Comparison of ENCODE assay signal across 8 cellular contexts in genomic region chr4:145808021-145808650, GRCh38.
DNase-seq lines count a peak whose midpoint lies in the region; ATAC-seq and TF ChIP-seq lines count a peak whose summit lies in the region.

No MANE protein-coding gene starts in this region.

- no peak overlapping the region for H4K91ac ChIP-seq in neuronal stem cell (ENCODE audit: low read depth, low read length, poor library complexity)

- peaks cover 3 to 9% of the 10 kb centered on the region in 2 donors for H3K4me1 ChIP-seq in neuronal stem cell (ENCODE audit: control insufficient read depth in 2 of 2, insufficient read depth in 1 of 2, low read depth in 1 of 2, low read length in 2 of 2)

- ATAC-seq in HG02759 (IDR thresholded peaks at IDR 0.05; ENCODE audit: unreplicated experiment), result peak; percentile 78

- peak overlapping the region; percentile 52 to 66 (median 61) for H3K27ac Mint-ChIP-seq in nephron

- H4K8ac ChIP-seq in neuronal stem cell (ENCODE audit: low read depth, low read length), result no peak overlapping the region

- no peaks in the 10 kb centered on the region for H3K27me3 Mint-ChIP-seq in nephron (ENCODE audit: low read depth)

- no peak overlapping the region for H2BK15ac ChIP-seq in neuronal stem cell (ENCODE audit: low read length)

- no peak overlapping the region for H3K9ac ChIP-seq in neuronal stem cell (ENCODE audit: low read depth, low read length, poor library complexity)

- no peak overlapping the region for H3K18ac ChIP-seq in neuronal stem cell (ENCODE audit: low read length)

- H2AK5ac ChIP-seq in neuronal stem cell (ENCODE audit: low read depth, low read length), result no peak overlapping the region

- H2BK5ac ChIP-seq in neuronal stem cell (ENCODE audit: low read length), result no peak overlapping the region

- TF ChIP-seq CTCF in cardiac fibroblast (IDR thresholded peaks at IDR 0.05; ENCODE audit: low read depth, low read length), result no peak
- no peak for TF ChIP-seq CTCF in nephron (IDR thresholded peaks at IDR 0.05; ENCODE audit: unreplicated experiment in 3 of 3)

- H3K27me3 ChIP-seq in neuronal stem cell (ENCODE audit: control insufficient read depth in 3 of 3, insufficient read depth in 3 of 3, low read depth in 1 of 3, low read length in 3 of 3), result no peaks in the 10 kb centered on the region

- H2BK12ac ChIP-seq in neuronal stem cell (ENCODE audit: low read length), result no peak overlapping the region

- DNase-seq in stimulated activated naive CD4-positive, alpha-beta T cell treated with Interleukin-2 at 50 U/mL for 16 hours (lab: John Stamatoyannopoulos, UW), result peak; percentile 24
- DNase-seq in stimulated activated naive CD4-positive, alpha-beta T cell (lab: John Stamatoyannopoulos, UW), result no peak
- DNase-seq in cardiac fibroblast (ENCODE audit: low read depth in 2 of 2) (peak; percentile 88 to 97), mesenteric fat pad (ENCODE audit: low spot score) (no peak), neuronal stem cell (ENCODE audit: low spot score) (no peak)

- H3K79me1 ChIP-seq in neuronal stem cell (ENCODE audit: low read depth, low read length), result no peaks in the 10 kb centered on the region

- H3K23ac ChIP-seq in neuronal stem cell (ENCODE audit: low read depth, low read length, poor library complexity), result no peak overlapping the region

- no peak overlapping the region for H2BK120ac ChIP-seq in neuronal stem cell (ENCODE audit: low read depth, low read length)

- peaks cover 4% of the 10 kb centered on the region for H3K9me3 Mint-ChIP-seq in nephron

- H3K4me3 Mint-ChIP-seq in nephron, result no peak overlapping the region

- no peak overlapping the region for H3K27ac ChIP-seq in neuronal stem cell (replicated peaks; ENCODE audit: low read length)

- no peak overlapping the region for H2AFZ ChIP-seq in neuronal stem cell (ENCODE audit: low read length)

- H3K14ac ChIP-seq in neuronal stem cell (ENCODE audit: low read length), result no peak overlapping the region

- peaks cover 34% of the 10 kb centered on the region for H3K4me1 Mint-ChIP-seq in nephron

- H3K9me3 ChIP-seq in neuronal stem cell (replicated peaks in 1 of 2; ENCODE audit: control insufficient read depth in 2 of 2, insufficient read depth in 1 of 2, low read depth in 1 of 2, low read length in 2 of 2), result peaks cover 4 to 17% of the 10 kb centered on the region in 2 donors

- peaks cover 4 to 35% of the 10 kb centered on the region in 2 donors for H3K36me3 ChIP-seq in neuronal stem cell (replicated peaks in 1 of 2; ENCODE audit: control insufficient read depth in 2 of 2, insufficient read depth in 2 of 2, low read length in 2 of 2)

- no peak overlapping the region for H3K4ac ChIP-seq in neuronal stem cell (ENCODE audit: low read length)

- no CpG with 5 or more reads among the region's 3 CpGs for WGBS in neuronal stem cell (ENCODE audit: extremely low coverage in 2 of 2, insufficient read length in 2 of 2, insufficient replicate concordance in 1 of 2), 2 donors

- peaks cover 80% of the 10 kb centered on the region for H3K36me3 Mint-ChIP-seq in nephron (ENCODE audit: low read depth)

- no peak overlapping the region for H3K4me2 ChIP-seq in neuronal stem cell (ENCODE audit: insufficient read depth, low read length, poor library complexity, severe bottlenecking)

- no peak overlapping the region for H3K4me3 ChIP-seq in cardiac fibroblast (replicated peaks in 1 of 2; ENCODE audit: low read depth in 2 of 2, low read length in 2 of 2)
- H3K4me3 ChIP-seq in neuronal stem cell (ENCODE audit: low read length in 2 of 2), result no peak overlapping the region

TF ChIP-seq in PFSK-1, 5 proteins besides CTCF, POLR2A, EP300 and RAD21:
- TF ChIP-seq FOXP2 (optimal IDR thresholded peaks at IDR 0.05; ENCODE audit: borderline replicate concordance, extremely low read depth, extremely low read length, insufficient read depth) (no peak), SIN3A (IDR thresholded peaks at IDR 0.05; ENCODE audit: borderline replicate concordance, insufficient read depth, low read length) (0 out of 2 replicates have a peak, but pooled peaks have one; percentile 68), POLR2AphosphoS5 (IDR thresholded peaks at IDR 0.05; ENCODE audit: low read depth, low read length) (peak; percentile 55), REST (IDR thresholded peaks at IDR 0.05; ENCODE audit: insufficient read depth in 1 of 2, low read depth in 2 of 2, low read length in 2 of 2) (peak in 1 of 2 experiments; percentile 69; a peak in 2 of 4 replicates), TAF1 (IDR thresholded peaks at IDR 0.05; ENCODE audit: borderline replicate concordance, insufficient read depth, low read length) (peak; percentile 61; the same call in 1 of the 2 replicates)

Comparison
In these comparisons a context has a peak if more than half of its experiments do, and no peak if none do; other contexts are left out.
1. DNase-seq: peak in stimulated activated naive CD4-positive, alpha-beta T cell treated with Interleukin-2 at 50 U/mL for 16 hours (single experiment) and cardiac fibroblast (2 of 2); none in stimulated activated naive CD4-positive, alpha-beta T cell (0 of 6), mesenteric fat pad (single experiment) and neuronal stem cell (single experiment).